Comparison of ENCODE assay signal across 16 cellular contexts in genomic region chr11:36817336-36817965, GRCh38.
A peak's percentile ranks its signal among the peaks of the same experiment; 100 is the strongest.
DNase-seq lines count a peak whose midpoint lies in the region; ATAC-seq, FAIRE-seq and TF ChIP-seq lines count a peak whose summit lies in the region.
"Had no signal": no experiment of that assay in that cellular context is flagged by ENCODE, and none has a peak within 500 bp of the region (broad histone marks: within the 10 kb centered on the region; RNA-seq: fewer than 3 reads in every experiment).

No MANE protein-coding gene starts in this region.

- no peak for FAIRE-seq in bronchial epithelial cell (lab: Jason Lieb, UNC)
- FAIRE-seq: endometrium, TTC549 had no signal

- no peaks in the 10 kb centered on the region for H3K27me3 ChIP-seq in bronchial epithelial cell (ENCODE audit: control insufficient read depth, insufficient read depth, low read length)
- no peaks in the 10 kb centered on the region for H3K27me3 ChIP-seq in psoas muscle (ENCODE audit: insufficient read depth in 3 of 3, low read length in 2 of 3)
- H3K27me3 ChIP-seq: BLaER1, SJSA1 had no signal

- intact Hi-C loops in psoas muscle (cut with DNase I): no loop called here

- ATAC-seq in GM18868 (IDR thresholded peaks at IDR 0.05; ENCODE audit: unreplicated experiment) (peak; percentile 54), psoas muscle (no peak)
- ATAC-seq: sciatic nerve had no signal

- no peak overlapping the region for H3K27ac ChIP-seq in psoas muscle
- H3K27ac ChIP-seq: BLaER1, SJSA1 had no signal

- TF ChIP-seq CTCF in bronchial epithelial cell (IDR thresholded peaks at IDR 0.05; ENCODE audit: insufficient read depth, low read length, severe bottlenecking) (no peak), psoas muscle (IDR thresholded peaks at IDR 0.05) (no peak)

- H3K4me1 ChIP-seq in psoas muscle: no peaks in the 10 kb centered on the region
- H3K4me1 ChIP-seq: BLaER1, SJSA1 had no signal

- WGBS in psoas muscle, 3 donors: 76 to 84% (median 80%) methylated on average over 6 of the region's 6 CpGs

- H3K36me3 ChIP-seq in bronchial epithelial cell (ENCODE audit: control insufficient read depth, insufficient read depth, low read length) (no peaks in the 10 kb centered on the region), psoas muscle (ENCODE audit: insufficient read depth in 1 of 2, low read depth in 1 of 2) (no peaks in the 10 kb centered on the region)
- H3K36me3 ChIP-seq: BLaER1, SJSA1 had no signal

- DNase-seq in MV-4-11 (lab: John Stamatoyannopoulos, UW) (peak; percentile 26), bronchial epithelial cell (ENCODE audit: low read depth) (peak; percentile 44), renal cortical epithelial cell (ENCODE audit: low read depth) (peak; percentile 13), NCI-H146 (lab: John Stamatoyannopoulos, UW) (no peak), psoas muscle (no peak), NCI-H1105 (lab: John Stamatoyannopoulos, UW) (no peak)
- DNase-seq: activated CD4-positive, alpha-beta memory T cell treated with anti-CD3 and anti-CD28 coated beads, Interleukin-2, amount 10 ng/mL, durations not matched to agents 7 days and 5 days; amniotic stem cell; GOT3; stimulated activated CD4-positive, alpha-beta T cell treated with anti-CD3 and anti-CD28 coated beads, Interleukin-1b, Interleukin-23, amount 100 ng/mL, for 48 hours had no signal

- no peak overlapping the region for H3K4me3 ChIP-seq in bronchial epithelial cell (ENCODE audit: low read depth, low read length)
- H3K4me3 ChIP-seq in psoas muscle: no peak overlapping the region
- H3K4me3 ChIP-seq: BLaER1, SJSA1 had no signal

- H3K9me3 ChIP-seq in psoas muscle: no peaks in the 10 kb centered on the region
- H3K9me3 ChIP-seq: BLaER1, SJSA1 had no signal

Comparison
In these comparisons a context has a peak if more than half of its experiments do, and no peak if none do; other contexts are left out.
1. DNase-seq: peak in MV-4-11 (single experiment), bronchial epithelial cell (single experiment) and renal cortical epithelial cell (single experiment); none in NCI-H146 (single experiment), psoas muscle (0 of 2) and NCI-H1105 (single experiment).